ENCODE assay signal across 8 cellular contexts in the genomic region with DNA sequence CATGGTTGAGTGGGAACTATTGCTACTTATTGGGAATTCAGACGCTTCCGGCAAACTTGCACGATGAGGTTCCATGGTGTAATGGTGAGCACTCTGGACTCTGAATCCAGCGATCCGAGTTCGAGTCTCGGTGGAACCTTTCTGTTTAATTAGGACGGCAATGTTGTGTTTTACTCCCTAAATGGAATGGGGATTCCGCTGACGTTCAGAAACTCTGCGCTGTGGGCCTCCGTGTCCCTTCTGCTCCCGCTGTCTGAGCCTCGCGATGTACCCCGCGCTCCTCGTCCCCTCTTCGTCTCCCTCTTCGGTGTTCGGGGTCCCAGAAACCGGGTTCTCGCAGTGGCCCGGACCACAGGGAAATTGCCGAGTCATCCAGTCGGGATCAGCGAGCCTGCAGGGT. TPM values are rescaled to one million over a fixed set of nuclear protein-coding genes. Genes with fewer than 3 reads are reported as not detected.
DNase-seq lines count a peak whose midpoint lies in the region; ATAC-seq, FAIRE-seq and TF ChIP-seq lines count a peak whose summit lies in the region.
"Not testable (repeated sequence)": the region's sequence is repeated elsewhere in the genome, so short reads cannot be mapped to it uniquely, and the experiment has no call there.

No MANE protein-coding gene starts in this region.

- H3K36me3 ChIP-seq in HCT116 (ENCODE audit: control insufficient read depth in 1 of 2, insufficient read depth in 2 of 2, low read length in 2 of 2); endodermal cell (ENCODE audit: control insufficient read depth, insufficient read depth, low read length); heart left ventricle; keratinocyte (ENCODE audit: control insufficient read depth in 2 of 2, extremely low read depth in 1 of 2, insufficient read depth in 2 of 2, low read length in 2 of 2); neural progenitor cell; aorta (ENCODE audit: control insufficient read depth in 1 of 2, insufficient read depth in 2 of 2, low read length in 1 of 2): not testable (repeated sequence)

- not testable (repeated sequence) for H3K4me1 Mint-ChIP-seq in WTC11; activated naive CD8-positive, alpha-beta T cell treated with anti-CD3 and anti-CD28 coated beads, Interleukin-2, amount 50 U/mL, for 24 hours; endodermal cell; neural progenitor cell

- H2AFZ ChIP-seq in HCT116 (ENCODE audit: low read depth, low read length, poor library complexity, severe bottlenecking); keratinocyte (ENCODE audit: control insufficient read depth, low read length); neural progenitor cell (replicated peaks): not testable (repeated sequence)

- H3K27ac ChIP-seq in HCT116 (ENCODE audit: low read depth, low read length); endodermal cell (ENCODE audit: low read depth, low read length); heart left ventricle; keratinocyte (ENCODE audit: control insufficient read depth, insufficient read depth, low read length); neural progenitor cell; aorta (ENCODE audit: low read depth in 1 of 2, low read length in 2 of 2): not testable (repeated sequence)

- H3K9me2 ChIP-seq in HCT116 (ENCODE audit: insufficient read depth), result not testable (repeated sequence)

- not testable (repeated sequence) for H3K27ac Mint-ChIP-seq in WTC11; activated naive CD8-positive, alpha-beta T cell treated with anti-CD3 and anti-CD28 coated beads, Interleukin-2, amount 50 U/mL, for 24 hours; endodermal cell; neural progenitor cell

- not testable (repeated sequence) for FAIRE-seq in keratinocyte (lab: Jason Lieb, UNC)

- not testable (repeated sequence) for H3K79me2 ChIP-seq in HCT116 (ENCODE audit: insufficient read depth, low read length); keratinocyte (ENCODE audit: control insufficient read depth, insufficient read depth, low read length); neural progenitor cell (ENCODE audit: low read depth)

- H3K4me3 Mint-ChIP-seq in WTC11; activated naive CD8-positive, alpha-beta T cell treated with anti-CD3 and anti-CD28 coated beads, Interleukin-2, amount 50 U/mL, for 24 hours; neural progenitor cell: not testable (repeated sequence)
- H3K4me3 Mint-ChIP-seq in endodermal cell, result peak overlapping the region; percentile 53

- CTCF ChIA-PET in HCT116 (lab: Charles Lee); WTC11 (lab: Charles Lee): not testable (repeated sequence)

- not testable (repeated sequence) for H3K4me1 ChIP-seq in HCT116 (ENCODE audit: control insufficient read depth in 1 of 2, insufficient read depth in 2 of 2, low read length in 2 of 2); endodermal cell (ENCODE audit: control insufficient read depth, insufficient read depth, low read length); heart left ventricle; keratinocyte (ENCODE audit: control insufficient read depth, extremely low read depth, insufficient read depth, low read length); neural progenitor cell; aorta (ENCODE audit: control insufficient read depth in 1 of 2, insufficient read depth in 2 of 2, low read length in 2 of 2)

- not testable (repeated sequence) for TF ChIP-seq RAD21 in HCT116 (IDR thresholded peaks at IDR 0.05; ENCODE audit: low read depth)

- POLR2A ChIA-PET in HCT116 (lab: Charles Lee); WTC11 (lab: Charles Lee): not testable (repeated sequence)

- H3K36me3 Mint-ChIP-seq in WTC11; activated naive CD8-positive, alpha-beta T cell treated with anti-CD3 and anti-CD28 coated beads, Interleukin-2, amount 50 U/mL, for 24 hours (ENCODE audit: low read depth); endodermal cell (ENCODE audit: low read depth); neural progenitor cell: not testable (repeated sequence)

- not testable (repeated sequence) for H4K20me1 ChIP-seq in HCT116 (ENCODE audit: insufficient read depth); keratinocyte (ENCODE audit: control insufficient read depth, extremely low read depth, insufficient read depth, low read length); neural progenitor cell (ENCODE audit: low read depth)

- not testable (repeated sequence) for TF ChIP-seq POLR2A in HCT116 (IDR thresholded peaks at IDR 0.05; ENCODE audit: borderline replicate concordance, extremely low read depth, insufficient read depth, insufficient read length); heart left ventricle (IDR thresholded peaks at IDR 0.05)

- WGBS in endodermal cell (ENCODE audit: insufficient coverage in 1 of 2, insufficient read length in 1 of 2), 2 experiments, result no CpG with 5 or more reads among the region's 27 CpGs
- no CpG with 5 or more reads among the region's 27 CpGs for WGBS in heart left ventricle, 4 donors
- no CpG with 5 or more reads among the region's 27 CpGs for WGBS in aorta, 2 donors

- not testable (repeated sequence) for H3K4me2 ChIP-seq in HCT116 (ENCODE audit: low read length); keratinocyte (ENCODE audit: control insufficient read depth, extremely low read depth, insufficient read depth, low read depth, low read length); neural progenitor cell

- H3K9me1 ChIP-seq in keratinocyte (ENCODE audit: control insufficient read depth, extremely low read depth, insufficient read depth, low read length), result not testable (repeated sequence)

- H3K9me3 ChIP-seq in HCT116 (ENCODE audit: control insufficient read depth in 1 of 2, insufficient read depth in 1 of 2, low read depth in 1 of 2, low read length in 2 of 2); endodermal cell (ENCODE audit: control insufficient read depth, low read length); heart left ventricle; keratinocyte (ENCODE audit: control insufficient read depth, low read depth, low read length); neural progenitor cell (ENCODE audit: low read depth); aorta (ENCODE audit: control insufficient read depth, low read length): not testable (repeated sequence)

- H3K9ac ChIP-seq in HCT116 (ENCODE audit: low read length); endodermal cell (ENCODE audit: extremely low read depth, low read length, poor library complexity, severe bottlenecking); neural progenitor cell: not testable (repeated sequence)
- H3K9ac ChIP-seq in keratinocyte (ENCODE audit: control insufficient read depth, extremely low read depth, insufficient read depth, low read length), result peak overlapping the region; percentile 50

- H3K27me3 Mint-ChIP-seq in WTC11 (ENCODE audit: low read depth) (peaks cover 43% of the 10 kb centered on the region), endodermal cell (ENCODE audit: insufficient read depth) (peaks cover 37% of the 10 kb centered on the region), neural progenitor cell (ENCODE audit: insufficient read depth, low read depth) (peaks cover 14% of the 10 kb centered on the region)
- H3K27me3 Mint-ChIP-seq in activated naive CD8-positive, alpha-beta T cell treated with anti-CD3 and anti-CD28 coated beads, Interleukin-2, amount 50 U/mL, for 24 hours, result peaks cover 26% of the 10 kb centered on the region

- intact Hi-C loops in HCT116 (cut with micrococcal nuclease); heart left ventricle (cut with DNase I); aorta (cut with DNase I): not testable (repeated sequence)

- H3F3A ChIP-seq in neural progenitor cell (ENCODE audit: low read depth), result not testable (repeated sequence)

- not testable (repeated sequence) for H3K9me3 Mint-ChIP-seq in WTC11; activated naive CD8-positive, alpha-beta T cell treated with anti-CD3 and anti-CD28 coated beads, Interleukin-2, amount 50 U/mL, for 24 hours; endodermal cell; neural progenitor cell

- RAD21 ChIA-PET in HCT116 (lab: Charles Lee; ENCODE audit: low non-redundant PET in 1 of 2, low total read pairs in 2 of 2, uncharacterized antibody in 2 of 2, unreplicated experiment in 2 of 2), result not testable (repeated sequence)

- BruUV-seq in HCT116 (replicated peaks; lab: Mats Ljungman, UMichigan), result not testable (repeated sequence)

- H3K4me3 ChIP-seq in HCT116 (replicated peaks in 1 of 2; ENCODE audit: low read depth in 1 of 2, low read length in 2 of 2); endodermal cell (ENCODE audit: low read length); heart left ventricle; keratinocyte (ENCODE audit: control insufficient read depth in 2 of 3, extremely low read depth in 1 of 3, insufficient read depth in 2 of 3, low read depth in 1 of 3, low read length in 3 of 3); aorta (ENCODE audit: low read length in 2 of 2): not testable (repeated sequence)
- peak overlapping the region; percentile 49 for H3K4me3 ChIP-seq in neural progenitor cell

- peak; percentile 63 for ATAC-seq in HCT116
- ATAC-seq in WTC11, result peak; percentile 90
- peak; percentile 88 for ATAC-seq in activated naive CD8-positive, alpha-beta T cell treated with anti-CD3 and anti-CD28 coated beads, Interleukin-2, amount 50 U/mL, for 24 hours
- ATAC-seq in heart left ventricle, result peak; percentile 15 to 79 (median 64)
- peak; percentile 56 for ATAC-seq in aorta (ENCODE audit: low FRiP score)

- dilution Hi-C loops in keratinocyte (cut with MboI; ENCODE audit: extremely low pct_ligation_motif_present, low sequenced_read_pairs), result not testable (repeated sequence)

- TF ChIP-seq CTCF in HCT116 (IDR thresholded peaks at IDR 0.05 in 2 of 3, conservative IDR thresholded peaks at IDR 0.05 in 1 of 3; ENCODE audit: borderline replicate concordance in 1 of 3, insufficient read depth in 1 of 3, low read depth in 2 of 3, low read length in 2 of 3); WTC11 (IDR thresholded peaks at IDR 0.05); endodermal cell (conservative IDR thresholded peaks at IDR 0.05); heart left ventricle (IDR thresholded peaks at IDR 0.05); keratinocyte (optimal IDR thresholded peaks at IDR 0.05 in 1 of 3, IDR thresholded peaks at IDR 0.05 in 1 of 3, conservative IDR thresholded peaks at IDR 0.05 in 1 of 3; ENCODE audit: extremely low read depth in 1 of 3, insufficient read depth in 2 of 3, low read length in 3 of 3); neural progenitor cell (IDR thresholded peaks at IDR 0.05): not testable (repeated sequence)

- not testable (repeated sequence) for DNase-seq in HCT116 (ENCODE audit: low read depth, low spot score); WTC11 (ENCODE audit: low spot score); activated naive CD8-positive, alpha-beta T cell treated with anti-CD3 and anti-CD28 coated beads, Interleukin-2, amount 50 U/mL, for 24 hours; endodermal cell; heart left ventricle; keratinocyte (ENCODE audit: low read depth, low spot score); neural progenitor cell (ENCODE audit: low spot score); aorta

- not testable (repeated sequence) for H3K27me3 ChIP-seq in HCT116 (ENCODE audit: insufficient read depth, low read length); keratinocyte (ENCODE audit: control insufficient read depth, extremely low read depth, insufficient read depth, low read length); aorta (ENCODE audit: control insufficient read depth in 1 of 2, insufficient read depth in 2 of 2, low read length in 1 of 2)
- H3K27me3 ChIP-seq in endodermal cell (ENCODE audit: control insufficient read depth, insufficient read depth, low read length, poor library complexity, severe bottlenecking), result peaks cover 21% of the 10 kb centered on the region
- H3K27me3 ChIP-seq in heart left ventricle, result peaks cover 0 to 27% (median 3%) of the 10 kb centered on the region in 9 donors
- peaks cover 58% of the 10 kb centered on the region for H3K27me3 ChIP-seq in neural progenitor cell

RNA-seq across cellular contexts. Expression of gene NBPF20, which starts 34.2 kb away (rescaled TPM):
- total RNA-seq in HCT116 (2021; ENCODE audit: unreplicated experiment), result 3.8 TPM
- 2.0 TPM in 2 replicates for polyA plus RNA-seq in HCT116 (2012)
- 0.44 to 0.69 TPM (median 0.66 TPM) in 3 replicates for total RNA-seq in WTC11 (2021)
- total RNA-seq in endodermal cell, result 1 to 10 TPM; 5.2 to 6.9 TPM
- 0.93 TPM for polyA plus RNA-seq in endodermal cell (2013, experiment 1 of 2)
- polyA plus RNA-seq in endodermal cell (2013, experiment 2 of 2), result 1.8 TPM
- total RNA-seq in heart left ventricle, result 1 to 10 TPM in 3 of 9 donors, under 1 TPM in 6; 0.19 to 1.4 (median 0.65) TPM
- under 1 TPM; 0.42 to 0.85 TPM for polyA plus RNA-seq in heart left ventricle
- 3.5 to 4.2 TPM (median 3.8 TPM) in 3 replicates for polyA plus RNA-seq in keratinocyte
- 0.87 TPM for polyA plus RNA-seq in keratinocyte (2011; ENCODE audit: low read depth)
- 2.0 and 3.7 TPM in 2 replicates for polyA plus RNA-seq in keratinocyte (2011; cell fraction: cytosol; rRNA removed)
- polyA plus RNA-seq in keratinocyte (2011; cell fraction: nucleus; rRNA removed), result 16.4 and 17.1 TPM in 2 replicates
- polyA plus RNA-seq in keratinocyte (2012; ENCODE audit: low replicate concordance), result 1.7 and 2.3 TPM in 2 replicates
- 4.9 to 10.1 TPM (median 5.9 TPM) in 3 replicates for polyA minus RNA-seq in keratinocyte
- polyA minus RNA-seq in keratinocyte (2011; cell fraction: cytosol; rRNA and poly(A)+ RNA removed), result 1.5 TPM
- polyA minus RNA-seq in keratinocyte (2011; cell fraction: nucleus; rRNA and poly(A)+ RNA removed), result 8.0 and 15.7 TPM in 2 replicates
- total RNA-seq in neural progenitor cell (ENCODE audit: low replicate concordance), result 0.37 and 0.68 TPM in 2 replicates
- 1 to 10 TPM; 3.2 to 4.4 TPM for total RNA-seq in aorta
- polyA plus RNA-seq in aorta, result under 1 TPM; 0.38 to 0.84 TPM
